In genomic region chr17:74830861-74831260, GRCh38 we compare ENCODE assay signal across 31 cellular contexts. TPM values are rescaled to one million over a fixed set of nuclear protein-coding genes. Genes with fewer than 3 reads are reported as not detected.
"Had no signal": no experiment of that assay in that cellular context is flagged by ENCODE, and none has a peak within 500 bp of the region (broad histone marks: within the 10 kb centered on the region; RNA-seq: fewer than 3 reads in every experiment).

No MANE protein-coding gene starts in this region.

- H3K9me3 ChIP-seq: ovary, prostate gland, spleen, stomach, testis, tibial artery, transverse colon, upper lobe of right lung, uterus had no signal

- DNase-seq: naive B cell; naive thymus-derived CD8-positive, alpha-beta T cell; nephron progenitor cell; occipital lobe; ovary; posterior cingulate gyrus; right cardiac atrium; spleen; stimulated activated CD4-positive, alpha-beta T cell treated with anti-CD3 and anti-CD28 coated beads, Interleukin-12 subunit alpha, Interleukin-12 subunit beta, amount 100 ng/mL, for 4 hours; stimulated activated CD4-positive, alpha-beta T cell treated with anti-CD3 and anti-CD28 coated beads, Interleukin-1b, Interleukin-23, amount 100 ng/mL, for 48 hours; stimulated activated CD4-positive, alpha-beta T cell treated with anti-CD3 and anti-CD28 coated beads, Interleukin-4, amount 100 ng/mL, for 1 hour; stimulated activated CD4-positive, alpha-beta T cell treated with anti-CD3 and anti-CD28 coated beads, Interleukin-4, amount 100 ng/mL, for 4 hours; stimulated activated CD8-positive, alpha-beta memory T cell treated with anti-CD3 and anti-CD28 coated beads, Interleukin-4, amount 100 ng/mL, for 48 hours; stimulated activated naive CD4-positive, alpha-beta T cell treated with Interleukin-2 at 50 U/mL for 16 hours; stomach; testis; tibial artery; transverse colon; upper lobe of right lung; uterus had no signal

- H3K4me3 Mint-ChIP-seq: naive B cell; naive thymus-derived CD8-positive, alpha-beta T cell; natural killer cell treated with Interleukin-12 subunit alpha and Interleukin-12 subunit beta and Interleukin-15 and Interleukin-18, amount 100 ng/mL, for 72 hours; nephron progenitor cell; neural crest cell; stimulated activated memory B cell treated with anti-CD40 and anti-IgM and Interleukin-4, amounts not matched to agents 10 μg/mL and 1 μg/mL and 100 μg/mL, for 72 hours; stimulated activated naive CD8-positive, alpha-beta T cell treated with anti-CD3 and anti-CD28 coated beads, Interleukin-15, Interleukin-2, amounts not matched to agents 100 ng/mL and 50 ng/mL, for 24 hours; type B pancreatic cell had no signal

- H3K9ac ChIP-seq: parathyroid adenoma had no signal

- H3K27me3 ChIP-seq: ovary, spleen, stomach, testis, tibial artery, transverse colon, upper lobe of right lung, uterus had no signal

- ATAC-seq: naive thymus-derived CD8-positive, alpha-beta T cell; natural killer cell treated with Interleukin-12 subunit alpha and Interleukin-12 subunit beta and Interleukin-15 and Interleukin-18, amount 100 ng/mL, for 72 hours; right cardiac atrium; sciatic nerve; stimulated activated memory B cell treated with anti-CD40 and anti-IgM and Interleukin-4, amounts not matched to agents 10 μg/mL and 1 μg/mL and 100 μg/mL, for 72 hours; upper lobe of right lung had no signal

- H3K36me3 ChIP-seq: ovary, prostate gland, transverse colon, uterus had no signal

- H3K27ac Mint-ChIP-seq: natural killer cell treated with Interleukin-12 subunit alpha and Interleukin-12 subunit beta and Interleukin-15 and Interleukin-18, amount 100 ng/mL, for 72 hours; stimulated activated memory B cell treated with anti-CD40 and anti-IgM and Interleukin-4, amounts not matched to agents 10 μg/mL and 1 μg/mL and 100 μg/mL, for 72 hours; stimulated activated naive CD8-positive, alpha-beta T cell treated with anti-CD3 and anti-CD28 coated beads, Interleukin-15, Interleukin-2, amounts not matched to agents 100 ng/mL and 50 ng/mL, for 24 hours; type B pancreatic cell had no signal

- H3K27ac ChIP-seq: ovary, parathyroid adenoma, prostate gland, skin epidermis, stomach, testis, tibial artery, transverse colon, upper lobe of right lung, uterus had no signal

- H3K4me1 ChIP-seq: parathyroid adenoma, prostate gland, stomach, testis, tibial artery, transverse colon, upper lobe of right lung, uterus had no signal

- H3K27me3 Mint-ChIP-seq: naive B cell; naive thymus-derived CD8-positive, alpha-beta T cell; natural killer cell treated with Interleukin-12 subunit alpha and Interleukin-12 subunit beta and Interleukin-15 and Interleukin-18, amount 100 ng/mL, for 72 hours; stimulated activated memory B cell treated with anti-CD40 and anti-IgM and Interleukin-4, amounts not matched to agents 10 μg/mL and 1 μg/mL and 100 μg/mL, for 72 hours; stimulated activated naive CD8-positive, alpha-beta T cell treated with anti-CD3 and anti-CD28 coated beads, Interleukin-15, Interleukin-2, amounts not matched to agents 100 ng/mL and 50 ng/mL, for 24 hours had no signal

- H3K36me3 Mint-ChIP-seq: naive B cell; natural killer cell treated with Interleukin-12 subunit alpha and Interleukin-12 subunit beta and Interleukin-15 and Interleukin-18, amount 100 ng/mL, for 72 hours; type B pancreatic cell had no signal

- H3K9me3 Mint-ChIP-seq: naive B cell; naive thymus-derived CD8-positive, alpha-beta T cell; natural killer cell treated with Interleukin-12 subunit alpha and Interleukin-12 subunit beta and Interleukin-15 and Interleukin-18, amount 100 ng/mL, for 72 hours; nephron progenitor cell; neural crest cell; stimulated activated memory B cell treated with anti-CD40 and anti-IgM and Interleukin-4, amounts not matched to agents 10 μg/mL and 1 μg/mL and 100 μg/mL, for 72 hours; stimulated activated naive CD8-positive, alpha-beta T cell treated with anti-CD3 and anti-CD28 coated beads, Interleukin-15, Interleukin-2, amounts not matched to agents 100 ng/mL and 50 ng/mL, for 24 hours; type B pancreatic cell had no signal

- H3K4me3 ChIP-seq: ovary, prostate gland, skin epidermis, smooth muscle cell, spleen, stomach, testis, tibial artery, transverse colon, upper lobe of right lung, uterus had no signal

- H3K4me2 ChIP-seq: smooth muscle cell had no signal

RNA-seq across cellular contexts. Expression of gene GRIN2C, which starts 28.8 kb away (rescaled TPM):
- total RNA-seq: myocyte; natural killer cell treated with Interleukin-12 subunit alpha and Interleukin-12 subunit beta and Interleukin-15 and Interleukin-18, amount 100 ng/mL, for 72 hours; upper lobe of right lung had no signal
